Comparison of ENCODE assay signal across 19 cellular contexts in the genomic region with DNA sequence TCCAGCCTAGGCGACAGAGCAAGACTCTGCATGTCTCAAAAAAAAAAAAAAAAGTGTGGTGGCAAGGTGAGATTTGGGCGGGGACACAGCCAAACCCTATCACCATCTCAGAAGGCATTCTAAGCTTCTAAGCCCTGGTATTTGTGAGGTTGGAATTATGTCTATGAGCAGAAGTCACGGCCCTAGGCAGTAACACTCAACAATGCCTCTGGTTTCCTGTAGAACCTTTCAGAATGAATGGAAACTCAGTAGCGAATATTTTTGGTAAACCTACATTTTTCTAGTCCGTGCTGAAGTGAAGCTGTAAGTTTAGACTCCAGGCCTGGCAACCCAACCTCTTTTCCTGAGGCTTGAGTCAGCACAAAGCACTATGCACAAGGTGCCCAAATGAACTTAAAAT.
DNase-seq lines count a peak whose midpoint lies in the region; ATAC-seq and TF ChIP-seq lines count a peak whose summit lies in the region.
"Had no signal": no experiment of that assay in that cellular context is flagged by ENCODE, and none has a peak within 500 bp of the region (broad histone marks: within the 10 kb centered on the region; RNA-seq: fewer than 3 reads in every experiment).

No MANE protein-coding gene starts in this region.

- H3K18ac ChIP-seq in trophoblast cell (ENCODE audit: low read length) = no peak overlapping the region

- H3K4me2 ChIP-seq in mammary epithelial cell (ENCODE audit: insufficient read depth, low read depth, low read length) = no peak overlapping the region
- H3K4me2 ChIP-seq in trophoblast cell (ENCODE audit: low read length) = no peak overlapping the region

- H3K9me3 ChIP-seq in mammary epithelial cell (replicated peaks; ENCODE audit: insufficient read depth, low read length) = no peaks in the 10 kb centered on the region
- H3K9me3 ChIP-seq in trophoblast cell (ENCODE audit: insufficient read depth, low read depth, low read length) = no peaks in the 10 kb centered on the region
- H3K9me3 ChIP-seq: heart left ventricle, pancreas, tibial artery had no signal

- CTCF ChIA-PET in mammary epithelial cell (lab: Charles Lee; ENCODE audit: low non-redundant PET) = no interaction called here

- BruUV-seq in mammary epithelial cell (replicated peaks; lab: Mats Ljungman, UMichigan) = no TSS peak

- H3K79me2 ChIP-seq in mammary epithelial cell (ENCODE audit: insufficient read depth, low read length) (no peaks in the 10 kb centered on the region), trophoblast cell (ENCODE audit: control insufficient read depth, insufficient read depth, low read length, poor library complexity) (no peaks in the 10 kb centered on the region)

- H4K8ac ChIP-seq in trophoblast cell (ENCODE audit: low read depth, low read length) = no peak overlapping the region

- in situ Hi-C loops in mammary epithelial cell (cut with MboI; ENCODE audit: low sequenced_read_pairs in 2 of 2) = no loop called here

- H3K4me3 ChIP-seq in mammary epithelial cell (replicated peaks in 1 of 3; ENCODE audit: insufficient read depth in 1 of 3, low read depth in 2 of 3, low read length in 3 of 3) = no peak overlapping the region
- H3K4me3 ChIP-seq in trophoblast cell (ENCODE audit: low read depth, low read length) = no peak overlapping the region
- H3K4me3 ChIP-seq: heart left ventricle, pancreas, tibial artery had no signal

- peaks cover 11% of the 10 kb centered on the region for H3K4me1 Mint-ChIP-seq in activated T-cell treated with anti-CD3 and anti-CD28 coated beads, Interleukin-2, amount 50 U/mL, for 72 hours (ENCODE audit: low read depth)

- dilution Hi-C loops in mammary epithelial cell (cut with HindIII; ENCODE audit: low sequenced_read_pairs) = no loop called here

- H3K9ac ChIP-seq in mammary epithelial cell (ENCODE audit: insufficient read depth, low read length) (no peak overlapping the region), trophoblast cell (ENCODE audit: low read length) (no peak overlapping the region)

- H2BK120ac ChIP-seq in trophoblast cell (ENCODE audit: insufficient read depth, low read length, poor library complexity) = no peak overlapping the region

- no peaks in the 10 kb centered on the region for H3K27me3 Mint-ChIP-seq in activated T-cell treated with anti-CD3 and anti-CD28 coated beads, Interleukin-2, amount 50 U/mL, for 72 hours (ENCODE audit: low read depth)
- H3K27me3 Mint-ChIP-seq: naive thymus-derived CD8-positive, alpha-beta T cell; stimulated activated naive CD8-positive, alpha-beta T cell treated with anti-CD3 and anti-CD28 coated beads, Interleukin-15, Interleukin-2, amounts not matched to agents 100 ng/mL and 50 ng/mL, for 24 hours had no signal

- TF ChIP-seq CTCF in mammary epithelial cell (conservative IDR thresholded peaks at IDR 0.05 in 1 of 2, IDR thresholded peaks at IDR 0.05 in 1 of 2; ENCODE audit: extremely low read depth in 1 of 2, insufficient read depth in 1 of 2, low read depth in 1 of 2, low read length in 2 of 2) = no peak

- H3K23ac ChIP-seq in trophoblast cell (ENCODE audit: low read length) = no peak overlapping the region

- ATAC-seq in activated T-cell treated with anti-CD3 and anti-CD28 coated beads, Interleukin-2, amount 50 U/mL, for 72 hours (replicated peaks in 1 of 2) = peak; percentile 62 to 68
- peak; percentile 71 for ATAC-seq in HG02885 (IDR thresholded peaks at IDR 0.05; ENCODE audit: poor library complexity, unreplicated experiment)
- no peak for ATAC-seq in HG03097 (IDR thresholded peaks at IDR 0.05; ENCODE audit: low FRiP score, unreplicated experiment)
- ATAC-seq: heart left ventricle; naive thymus-derived CD8-positive, alpha-beta T cell had no signal

- intact Hi-C loops in mammary epithelial cell (cut with micrococcal nuclease) = no loop called here

- H3K36me3 ChIP-seq in mammary epithelial cell (ENCODE audit: insufficient read depth, low read length) (no peaks in the 10 kb centered on the region), trophoblast cell (ENCODE audit: control insufficient read depth in 1 of 2, insufficient read depth in 2 of 2, low read length in 2 of 2) (no peaks in the 10 kb centered on the region)
- H3K36me3 ChIP-seq: heart left ventricle, pancreas, tibial artery had no signal

- H2AFZ ChIP-seq in mammary epithelial cell (ENCODE audit: low read depth, low read length) (peak overlapping the region; percentile 22), trophoblast cell (ENCODE audit: insufficient read depth, low read length, poor library complexity) (no peak overlapping the region)

- H3K27ac ChIP-seq in mammary epithelial cell (ENCODE audit: insufficient read depth, low read depth, low read length) (no peak overlapping the region), trophoblast cell (ENCODE audit: low read depth, low read length) (peak overlapping the region; percentile 27)
- H3K27ac ChIP-seq: heart left ventricle, tibial artery had no signal

- H3K27ac Mint-ChIP-seq in activated T-cell treated with anti-CD3 and anti-CD28 coated beads, Interleukin-2, amount 50 U/mL, for 72 hours = no peak overlapping the region
- H3K27ac Mint-ChIP-seq: stimulated activated naive CD8-positive, alpha-beta T cell treated with anti-CD3 and anti-CD28 coated beads, Interleukin-15, Interleukin-2, amounts not matched to agents 100 ng/mL and 50 ng/mL, for 24 hours had no signal

- H3K14ac ChIP-seq in trophoblast cell (ENCODE audit: low read length) = no peak overlapping the region

- H4K12ac ChIP-seq in trophoblast cell (ENCODE audit: low read depth, low read length) = no peak overlapping the region

- H2AK5ac ChIP-seq in trophoblast cell (ENCODE audit: low read length) = no peak overlapping the region

- H2BK5ac ChIP-seq in trophoblast cell (ENCODE audit: low read depth, low read length, poor library complexity) = no peak overlapping the region

- no peak overlapping the region for H3K4me3 Mint-ChIP-seq in activated T-cell treated with anti-CD3 and anti-CD28 coated beads, Interleukin-2, amount 50 U/mL, for 72 hours
- H3K4me3 Mint-ChIP-seq: naive thymus-derived CD8-positive, alpha-beta T cell; stimulated activated naive CD8-positive, alpha-beta T cell treated with anti-CD3 and anti-CD28 coated beads, Interleukin-15, Interleukin-2, amounts not matched to agents 100 ng/mL and 50 ng/mL, for 24 hours had no signal

- no peak overlapping the region for H3K4ac ChIP-seq in trophoblast cell (ENCODE audit: low read depth, low read length)

- H3K79me1 ChIP-seq in trophoblast cell (ENCODE audit: low read length) = no peaks in the 10 kb centered on the region

- peaks cover 0 to 2% of the 10 kb centered on the region in 2 donors for H3K9me3 Mint-ChIP-seq in activated T-cell treated with anti-CD3 and anti-CD28 coated beads, Interleukin-2, amount 50 U/mL, for 72 hours
- H3K9me3 Mint-ChIP-seq: naive thymus-derived CD8-positive, alpha-beta T cell; stimulated activated naive CD8-positive, alpha-beta T cell treated with anti-CD3 and anti-CD28 coated beads, Interleukin-15, Interleukin-2, amounts not matched to agents 100 ng/mL and 50 ng/mL, for 24 hours had no signal

- H3K27me3 ChIP-seq in mammary epithelial cell (ENCODE audit: insufficient read depth, low read length) (no peaks in the 10 kb centered on the region), trophoblast cell (ENCODE audit: insufficient read depth, low read length) (no peaks in the 10 kb centered on the region)
- H3K27me3 ChIP-seq: heart left ventricle, pancreas, tibial artery had no signal

- DNase-seq in activated T-cell treated with anti-CD3 and anti-CD28 coated beads, Interleukin-2, amount 50 U/mL, for 72 hours = no peak
- DNase-seq in activated T-cell treated with anti-CD3 and anti-CD28 coated beads for 4 hours (no peak), mammary epithelial cell (peak; percentile 68), trophoblast cell (peak; percentile 60 to 85), DMS 273 treated with DMSO at 0.1 percent for 48 hours (lab: John Stamatoyannopoulos, UW) (no peak), HPDE6-E6E7 (ENCODE audit: extremely low spot score) (no peak)
- DNase-seq: activated naive CD4-positive, alpha-beta T cell treated with anti-CD3 and anti-CD28 coated beads, Interleukin-2, amount 50 U/mL, for 16 hours; DMS153; heart left ventricle; naive thymus-derived CD8-positive, alpha-beta T cell; NCI-H2171; NCI-H526 treated with DMSO at 0.1 percent for 48 hours; pancreas; stimulated activated CD4-positive, alpha-beta T cell treated with anti-CD3 and anti-CD28 coated beads, Interleukin-2, amount 100 ng/mL, for 24 hours; SW 1271; tibial artery had no signal

- H3K4me1 ChIP-seq in mammary epithelial cell (ENCODE audit: insufficient read depth, low read length) (no peaks in the 10 kb centered on the region), trophoblast cell (ENCODE audit: control insufficient read depth in 1 of 2, insufficient read depth in 2 of 2, low read length in 2 of 2) (peaks cover 6 to 14% of the 10 kb centered on the region in 2 experiments)
- H3K4me1 ChIP-seq: tibial artery had no signal

- 11% methylated on average over 5 of the region's 5 CpGs for WGBS in mammary epithelial cell (ENCODE audit: low coverage, missing lambda C conversion rate)
- whole genome bisulfite sequencing in trophoblast cell (ENCODE audit: extremely low coverage, insufficient coverage, insufficient read length) = no CpG with 5 or more reads among the region's 5 CpGs

- H3K36me3 Mint-ChIP-seq in activated T-cell treated with anti-CD3 and anti-CD28 coated beads, Interleukin-2, amount 50 U/mL, for 72 hours (ENCODE audit: insufficient read depth in 2 of 2) = no peaks in the 10 kb centered on the region
- H3K36me3 Mint-ChIP-seq: naive thymus-derived CD8-positive, alpha-beta T cell had no signal

- H4K20me1 ChIP-seq in mammary epithelial cell (ENCODE audit: insufficient read depth, low read length) = no peaks in the 10 kb centered on the region

- no peak overlapping the region for H4K91ac ChIP-seq in trophoblast cell (ENCODE audit: low read depth, low read length)

- H2BK12ac ChIP-seq in trophoblast cell (ENCODE audit: low read length) = no peak overlapping the region

Comparison
In these comparisons a context has a peak if more than half of its experiments do, and no peak if none do; other contexts are left out.
1. DNase-seq: peak in mammary epithelial cell (single experiment) and trophoblast cell (2 of 2); none in activated T-cell treated with anti-CD3 and anti-CD28 coated beads, Interleukin-2, amount 50 U/mL, for 72 hours (0 of 2), activated T-cell treated with anti-CD3 and anti-CD28 coated beads for 4 hours (single experiment), DMS 273 treated with DMSO at 0.1 percent for 48 hours (single experiment) and HPDE6-E6E7 (single experiment).